ENCODE assay signal across 26 cellular contexts in genomic region chr2:16112251-16112971, GRCh38.
"Had no signal": no experiment of that assay in that cellular context is flagged by ENCODE, and none has a peak within 500 bp of the region (broad histone marks: within the 10 kb centered on the region; RNA-seq: fewer than 3 reads in every experiment).

No MANE protein-coding gene starts in this region.

- H3K27ac Mint-ChIP-seq: dendritic cell treated with granulocyte-macrophage colony-stimulating factor and Interleukin-4, amounts not matched to agents 40 ng/mL and 50 ng/mL, for 4 days; endodermal cell; memory B cell; natural killer cell treated with Interleukin-12 subunit alpha and Interleukin-12 subunit beta and Interleukin-15 and Interleukin-18, amount 100 ng/mL, for 72 hours; progenitor cell of endocrine pancreas; stimulated activated memory B cell treated with anti-CD40 and anti-IgM and Interleukin-4, amounts not matched to agents 10 μg/mL and 1 μg/mL and 100 μg/mL, for 72 hours; type B pancreatic cell had no signal

- H3K27me3 Mint-ChIP-seq: dendritic cell treated with granulocyte-macrophage colony-stimulating factor and Interleukin-4, amounts not matched to agents 40 ng/mL and 50 ng/mL, for 4 days; natural killer cell treated with Interleukin-12 subunit alpha and Interleukin-12 subunit beta and Interleukin-15 and Interleukin-18, amount 100 ng/mL, for 72 hours; progenitor cell of endocrine pancreas; stimulated activated memory B cell treated with anti-CD40 and anti-IgM and Interleukin-4, amounts not matched to agents 10 μg/mL and 1 μg/mL and 100 μg/mL, for 72 hours; type B pancreatic cell had no signal

- H3K27me3 ChIP-seq: colonic mucosa, gastrocnemius medialis, right atrium auricular region, sigmoid colon, testis had no signal

- H3K4me3 ChIP-seq: colonic mucosa, gastrocnemius medialis, lung, right atrium auricular region, sigmoid colon, testis, tibial artery had no signal

- H3K36me3 ChIP-seq: colonic mucosa, gastrocnemius medialis, right atrium auricular region, sigmoid colon, tibial artery had no signal

- H3K4me3 Mint-ChIP-seq: dendritic cell treated with granulocyte-macrophage colony-stimulating factor and Interleukin-4, amounts not matched to agents 40 ng/mL and 50 ng/mL, for 4 days; endodermal cell; memory B cell; natural killer cell treated with Interleukin-12 subunit alpha and Interleukin-12 subunit beta and Interleukin-15 and Interleukin-18, amount 100 ng/mL, for 72 hours; neural crest cell; stimulated activated memory B cell treated with anti-CD40 and anti-IgM and Interleukin-4, amounts not matched to agents 10 μg/mL and 1 μg/mL and 100 μg/mL, for 72 hours; type B pancreatic cell had no signal

- H3K9me3 ChIP-seq: colonic mucosa, gastrocnemius medialis, right atrium auricular region, sigmoid colon, testis, tibial artery had no signal

- FAIRE-seq: keratinocyte had no signal

- H3K9ac ChIP-seq: parathyroid adenoma had no signal

- ATAC-seq: esophagus mucosa; gastrocnemius medialis; left lobe of liver; stimulated activated memory B cell treated with anti-CD40 and anti-IgM and Interleukin-4, amounts not matched to agents 10 μg/mL and 1 μg/mL and 100 μg/mL, for 72 hours; stimulated activated naive CD8-positive, alpha-beta T cell treated with anti-CD3 and anti-CD28 coated beads, Interleukin-15, Interleukin-2, amounts not matched to agents 100 U/mL and 50 U/mL, for 24 hours had no signal

- H3K4me1 Mint-ChIP-seq: memory B cell; stimulated activated memory B cell treated with anti-CD40 and anti-IgM and Interleukin-4, amounts not matched to agents 10 μg/mL and 1 μg/mL and 100 μg/mL, for 72 hours had no signal

- H3K27ac ChIP-seq: colonic mucosa, epithelial cell of prostate, gastrocnemius medialis, parathyroid adenoma, right atrium auricular region, sigmoid colon, testis, tibial artery had no signal

- H3K4me1 ChIP-seq: colonic mucosa, gastrocnemius medialis, parathyroid adenoma, right atrium auricular region, sigmoid colon, testis, tibial artery had no signal

- H3K9me3 Mint-ChIP-seq: dendritic cell treated with granulocyte-macrophage colony-stimulating factor and Interleukin-4, amounts not matched to agents 40 ng/mL and 50 ng/mL, for 4 days; endodermal cell; memory B cell; natural killer cell treated with Interleukin-12 subunit alpha and Interleukin-12 subunit beta and Interleukin-15 and Interleukin-18, amount 100 ng/mL, for 72 hours; neural crest cell; stimulated activated memory B cell treated with anti-CD40 and anti-IgM and Interleukin-4, amounts not matched to agents 10 μg/mL and 1 μg/mL and 100 μg/mL, for 72 hours; type B pancreatic cell had no signal

- H3K36me3 Mint-ChIP-seq: memory B cell; natural killer cell treated with Interleukin-12 subunit alpha and Interleukin-12 subunit beta and Interleukin-15 and Interleukin-18, amount 100 ng/mL, for 72 hours; stimulated activated memory B cell treated with anti-CD40 and anti-IgM and Interleukin-4, amounts not matched to agents 10 μg/mL and 1 μg/mL and 100 μg/mL, for 72 hours; type B pancreatic cell had no signal

- H3K79me2 ChIP-seq: parathyroid adenoma had no signal

- H2AFZ ChIP-seq: parathyroid adenoma had no signal

- DNase-seq: colonic mucosa; effector CD8-positive, alpha-beta T cell; endodermal cell; foreskin fibroblast; gastrocnemius medialis; head of caudate nucleus; sigmoid colon; stimulated activated CD4-positive, alpha-beta T cell treated with anti-CD3 and anti-CD28 coated beads, Interleukin-4, amount 100 ng/mL, for 4 hours; stimulated activated naive CD8-positive, alpha-beta T cell treated with anti-CD3 and anti-CD28 coated beads, Interleukin-15, Interleukin-2, amounts not matched to agents 100 U/mL and 50 U/mL, for 24 hours; substantia nigra; testis; tibial artery had no signal
